Comparison of ENCODE assay signal across 8 cellular contexts in the genomic region with DNA sequence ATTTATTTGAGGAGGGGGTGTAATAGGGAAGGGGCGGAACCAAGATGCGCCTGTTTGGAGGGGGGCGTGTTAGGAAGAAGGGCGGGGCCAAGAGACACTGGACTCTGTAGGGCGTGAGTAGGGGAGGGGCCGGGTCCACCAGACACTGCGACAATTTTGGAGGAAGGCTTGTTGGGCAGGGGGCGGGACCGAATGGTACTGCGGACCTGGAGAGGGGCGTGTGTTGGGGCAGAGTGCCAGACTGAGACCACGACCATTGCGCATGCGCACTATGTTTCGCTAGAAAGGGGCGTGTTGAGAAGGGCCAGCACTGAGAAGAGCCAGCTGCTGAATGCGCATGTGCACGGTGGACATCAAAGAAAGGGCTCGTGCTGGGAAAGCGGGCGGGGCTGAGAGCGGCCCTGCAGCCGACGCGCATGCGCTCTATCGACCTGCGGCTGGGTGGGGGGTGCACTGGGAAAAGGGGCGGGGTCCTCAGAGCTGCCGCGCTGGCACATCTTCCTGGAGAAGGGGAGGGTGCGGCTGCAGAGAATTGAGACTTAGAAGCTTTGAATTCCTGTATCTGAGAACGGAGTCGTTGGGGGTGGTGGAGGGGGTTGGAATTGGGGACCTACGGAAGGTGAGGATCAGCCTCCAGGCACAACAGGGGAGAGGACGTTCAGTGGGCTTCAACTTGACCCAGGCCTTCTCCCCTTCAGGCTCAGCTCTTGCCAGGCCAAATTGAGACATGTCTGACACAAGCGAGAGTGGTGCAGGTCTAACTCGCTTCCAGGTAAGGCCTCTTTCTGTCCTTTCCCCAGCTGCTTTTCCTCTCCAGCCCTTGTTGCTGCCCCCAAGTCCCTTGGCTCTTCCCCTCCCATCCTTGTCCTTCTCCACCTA. TPM values are rescaled to one million over a fixed set of nuclear protein-coding genes. Genes with fewer than 3 reads are reported as not detected.
A peak's percentile ranks its signal among the peaks of the same experiment; 100 is the strongest.
DNase-seq lines count a peak whose midpoint lies in the region; ATAC-seq and TF ChIP-seq lines count a peak whose summit lies in the region.

No MANE protein-coding gene starts in this region.

- peak overlapping the region; percentile 95 for H3K56ac ChIP-seq in mesendoderm (ENCODE audit: low read length)

- peaks cover 38% of the 10 kb centered on the region for H3K36me3 Mint-ChIP-seq in endodermal cell (ENCODE audit: low read depth)

- no peak overlapping the region for H2BK5ac ChIP-seq in mesendoderm (ENCODE audit: low read length)

- peak overlapping the region; percentile 91 for H3K4ac ChIP-seq in mesendoderm (ENCODE audit: low read depth, low read length)

- DNase-seq in COLO668 (lab: John Stamatoyannopoulos, UW; ENCODE audit: unreplicated experiment), result peak; percentile 93
- peak; percentile 22 to 90 (median 78) for DNase-seq in HUDEP-2 (lab: John Stamatoyannopoulos, UW; ENCODE audit: unreplicated experiment in 76 of 76)
- peak; percentile 84 for DNase-seq in NOMO-1 treated with dmso at 0.1 percent for 144 hours (lab: John Stamatoyannopoulos, UW; ENCODE audit: unreplicated experiment)
- peak; percentile 63 for DNase-seq in activated CD8-positive, alpha-beta memory T cell treated with anti-CD3 and anti-CD28 coated beads, Interleukin-2, amount 50 U/mL, for 24 hours (ENCODE audit: extremely low read depth)
- peak; percentile 97 for DNase-seq in endodermal cell
- peak; percentile 99 for DNase-seq in mesendoderm
- peak; percentile 70 for DNase-seq in stimulated activated CD8-positive, alpha-beta memory T cell treated with anti-CD3 and anti-CD28 coated beads, Interleukin-12 subunit alpha, Interleukin-12 subunit beta, amount 100 ng/mL, for 4 hours (ENCODE audit: low read depth)

- H3K18ac ChIP-seq in mesendoderm (ENCODE audit: low read length), result no peak overlapping the region

- H3K4me3 ChIP-seq in endodermal cell (ENCODE audit: low read length), result peak overlapping the region; percentile 97
- H3K4me3 ChIP-seq in mesendoderm (ENCODE audit: low read length), result peak overlapping the region; percentile 78

- H4K8ac ChIP-seq in mesendoderm (ENCODE audit: low read depth, low read length), result no peak overlapping the region

- H3K4me1 ChIP-seq in endodermal cell (ENCODE audit: control insufficient read depth, insufficient read depth, low read length) (no peaks in the 10 kb centered on the region), mesendoderm (ENCODE audit: control insufficient read depth, low read depth, low read length) (no peaks in the 10 kb centered on the region)

- no peak for TF ChIP-seq CTCF in endodermal cell (conservative IDR thresholded peaks at IDR 0.05)

- H2BK15ac ChIP-seq in mesendoderm (replicated peaks; ENCODE audit: low read depth), result no peak overlapping the region

- H3K9me3 Mint-ChIP-seq in endodermal cell, result peaks cover 70% of the 10 kb centered on the region

- no peaks in the 10 kb centered on the region for H3K27me3 Mint-ChIP-seq in endodermal cell (ENCODE audit: insufficient read depth)

- H3K4me2 ChIP-seq in mesendoderm (ENCODE audit: low read length), result peak overlapping the region; percentile 84

- ATAC-seq in GM21390 (IDR thresholded peaks at IDR 0.05; ENCODE audit: unreplicated experiment), result peak; percentile 83

- H3K27ac ChIP-seq in endodermal cell (ENCODE audit: low read depth, low read length) (peak overlapping the region; percentile 93), mesendoderm (ENCODE audit: low read depth, low read length) (peak overlapping the region; percentile 97)

- peak overlapping the region; percentile 18 for H2AK5ac ChIP-seq in mesendoderm (ENCODE audit: low read length)

- peak overlapping the region; percentile 91 for H3K4me3 Mint-ChIP-seq in endodermal cell

- H3K9me3 ChIP-seq in endodermal cell (ENCODE audit: control insufficient read depth, low read length), result no peaks in the 10 kb centered on the region

- no peak overlapping the region for H4K5ac ChIP-seq in mesendoderm (ENCODE audit: low read length)

- no peak overlapping the region for H3K23ac ChIP-seq in mesendoderm (ENCODE audit: low read length)

- H3K9ac ChIP-seq in endodermal cell (ENCODE audit: extremely low read depth, low read length, poor library complexity, severe bottlenecking), result peak overlapping the region; percentile 87
- peak overlapping the region; percentile 90 for H3K9ac ChIP-seq in mesendoderm (ENCODE audit: low read length)

- peak overlapping the region; percentile 97 for H3K27ac Mint-ChIP-seq in endodermal cell

- no peak overlapping the region for H2BK120ac ChIP-seq in mesendoderm (ENCODE audit: low read depth, low read length)

- H3K79me2 ChIP-seq in mesendoderm (ENCODE audit: control insufficient read depth, insufficient read depth, low read length), result peaks cover 15% of the 10 kb centered on the region

- H3K79me1 ChIP-seq in mesendoderm (ENCODE audit: low read length), result peaks cover 4% of the 10 kb centered on the region

- H3K36me3 ChIP-seq in endodermal cell (ENCODE audit: control insufficient read depth, insufficient read depth, low read length) (peaks cover 41% of the 10 kb centered on the region), mesendoderm (ENCODE audit: control insufficient read depth, insufficient read depth, low read length) (peaks cover 6% of the 10 kb centered on the region)

- WGBS in endodermal cell (ENCODE audit: insufficient coverage in 1 of 2, insufficient read length in 1 of 2), 2 experiments, result 1 to 7% methylated on average over 3 to 36 of the region's 38 CpGs
- no CpG with 5 or more reads among the region's 38 CpGs for WGBS in mesendoderm (ENCODE audit: extremely low coverage, insufficient coverage, low lambda C conversion rate)

- H3K27me3 ChIP-seq in endodermal cell (ENCODE audit: control insufficient read depth, insufficient read depth, low read length, poor library complexity, severe bottlenecking) (no peaks in the 10 kb centered on the region), mesendoderm (ENCODE audit: insufficient read depth, low read length, poor library complexity) (no peaks in the 10 kb centered on the region)

- peaks cover 8% of the 10 kb centered on the region for H3K4me1 Mint-ChIP-seq in endodermal cell

RNA-seq across cellular contexts. Expression of gene MAGED2, which starts 1.3 kb away (rescaled TPM):
- 100 to 1,000 TPM; 261 to 273 TPM for total RNA-seq in endodermal cell
- 355 TPM for polyA plus RNA-seq in endodermal cell (2013, experiment 1 of 2)
- polyA plus RNA-seq in endodermal cell (2013, experiment 2 of 2), result 364 TPM
- polyA plus RNA-seq in mesendoderm (2013, experiment 1 of 2), result 101 TPM
- 98.0 TPM for polyA plus RNA-seq in mesendoderm (2013, experiment 2 of 2)

RNA-seq across cellular contexts. Expression of gene ITIH6, which starts 10.8 kb away (rescaled TPM):
- total RNA-seq in endodermal cell, result not detected
- polyA plus RNA-seq in endodermal cell (2013, experiment 1 of 2), result not detected
- not detected for polyA plus RNA-seq in endodermal cell (2013, experiment 2 of 2)
- polyA plus RNA-seq in mesendoderm (2013, experiment 1 of 2), result 0.03 TPM
- polyA plus RNA-seq in mesendoderm (2013, experiment 2 of 2), result 0.01 TPM

Comparison
In these comparisons a context has a peak if more than half of its experiments do, and no peak if none do; other contexts are left out.
1. Peak in every context shown above with its lines: DNase-seq, ATAC-seq, H3K4me3 ChIP-seq and H3K27ac ChIP-seq.